13 cellular contexts compared by ENCODE assay signal in the genomic region with DNA sequence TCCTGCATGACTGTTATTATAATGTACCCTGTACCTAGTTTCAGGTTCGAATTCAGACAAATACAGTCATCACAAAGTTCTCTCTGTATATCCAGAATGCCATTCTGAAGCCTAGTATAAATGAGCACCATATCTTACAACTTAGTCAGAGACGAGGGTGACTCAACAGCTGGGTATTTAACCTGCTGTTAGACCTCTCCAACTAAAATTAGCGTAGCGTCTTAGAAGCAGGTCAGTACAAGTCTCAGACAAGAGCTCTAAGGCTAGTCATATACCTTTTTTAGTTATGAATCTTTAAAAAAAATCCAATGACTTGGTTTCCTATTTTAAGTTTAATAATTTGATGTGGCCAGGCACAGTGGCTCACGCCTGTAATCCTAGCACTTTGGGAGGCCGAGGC.
A peak's percentile ranks its signal among the peaks of the same experiment; 100 is the strongest.
DNase-seq lines count a peak whose midpoint lies in the region; FAIRE-seq and TF ChIP-seq lines count a peak whose summit lies in the region.
"Had no signal": no experiment of that assay in that cellular context is flagged by ENCODE, and none has a peak within 500 bp of the region (broad histone marks: within the 10 kb centered on the region; RNA-seq: fewer than 3 reads in every experiment).

No MANE protein-coding gene starts in this region.

- TF ChIP-seq CTCF in bronchial epithelial cell (IDR thresholded peaks at IDR 0.05; ENCODE audit: insufficient read depth, low read length, severe bottlenecking), result no peak
- no peak for TF ChIP-seq CTCF in stomach (IDR thresholded peaks at IDR 0.05)

- no peak overlapping the region for H2AFZ ChIP-seq in ACC112 (ENCODE audit: low read length, unreplicated experiment)

- FAIRE-seq in bronchial epithelial cell (lab: Jason Lieb, UNC), result no peak
- FAIRE-seq: GM12892 had no signal

- intact Hi-C loops in stomach (cut with DNase I; ENCODE audit: low total_unique reads), result no loop called here

- 64 to 88% (median 82%) methylated on average over 6 of the region's 6 CpGs for WGBS in stomach, 5 donors

- no peaks in the 10 kb centered on the region for H3K79me2 ChIP-seq in ACC112 (ENCODE audit: control insufficient read depth, insufficient read depth, low read length, unreplicated experiment)

- no peak for TF ChIP-seq EP300 in stomach (IDR thresholded peaks at IDR 0.05)

- DNase-seq in HS-27A (ENCODE audit: low read depth) (peak; percentile 87), bronchial epithelial cell (ENCODE audit: low read depth) (peak; percentile 100), kidney glomerular epithelial cell (lab: John Stamatoyannopoulos, UW) (peak; percentile 88), NCI-H187 (lab: John Stamatoyannopoulos, UW) (no peak), stomach (no peak), foreskin melanocyte (no peak)
- no peak for DNase-seq in activated CD8-positive, alpha-beta memory T cell treated with anti-CD3 and anti-CD28 coated beads, Interleukin-2, amount 50 U/mL, for 48 hours
- DNase-seq: activated naive CD8-positive, alpha-beta T cell treated with anti-CD3 and anti-CD28 coated beads, Interleukin-2, amount 10 ng/mL, durations not matched to agents 7 days and 5 days; glutamatergic neuron; NCI-H1105 treated with DMSO at 0.1 percent for 48 hours had no signal

- TF ChIP-seq POLR2A in stomach (IDR thresholded peaks at IDR 0.05), result no peak

- H3K27ac ChIP-seq in ACC112 (ENCODE audit: low read depth, low read length), result peak overlapping the region; percentile 38
- peak overlapping the region in 2 of 5 donors; percentile 31 to 61 for H3K27ac ChIP-seq in stomach
- H3K27ac ChIP-seq: BLaER1 had no signal

- no peaks in the 10 kb centered on the region for H3K9me3 ChIP-seq in stomach
- H3K9me3 ChIP-seq: BLaER1 had no signal

- H3K36me3 ChIP-seq in ACC112 (ENCODE audit: insufficient read depth, low read length) (no peaks in the 10 kb centered on the region), bronchial epithelial cell (ENCODE audit: control insufficient read depth, insufficient read depth, low read length) (no peaks in the 10 kb centered on the region), stomach (no peaks in the 10 kb centered on the region)
- H3K36me3 ChIP-seq: BLaER1 had no signal

- H3K27me3 ChIP-seq in ACC112 (ENCODE audit: insufficient read depth, low read length) (no peaks in the 10 kb centered on the region), bronchial epithelial cell (ENCODE audit: control insufficient read depth, insufficient read depth, low read length) (no peaks in the 10 kb centered on the region), stomach (no peaks in the 10 kb centered on the region)
- H3K27me3 ChIP-seq: BLaER1 had no signal

- peaks cover 46% of the 10 kb centered on the region for H3K4me1 ChIP-seq in ACC112 (ENCODE audit: control insufficient read depth, insufficient read depth, low read length, unreplicated experiment)
- peaks cover 19 to 49% (median 27%) of the 10 kb centered on the region in 4 donors for H3K4me1 ChIP-seq in stomach
- H3K4me1 ChIP-seq: BLaER1 had no signal

- H3K4me3 ChIP-seq in ACC112 (ENCODE audit: low read depth, low read length), result no peak overlapping the region
- H3K4me3 ChIP-seq in bronchial epithelial cell (ENCODE audit: low read depth, low read length), result no peak overlapping the region
- H3K4me3 ChIP-seq in stomach, result no peak overlapping the region
- H3K4me3 ChIP-seq: BLaER1 had no signal

Comparison
In these comparisons a context has a peak if more than half of its experiments do, and no peak if none do; other contexts are left out.
1. DNase-seq: peak in HS-27A (single experiment), bronchial epithelial cell (single experiment) and kidney glomerular epithelial cell (single experiment); none in NCI-H187 (0 of 2), activated CD8-positive, alpha-beta memory T cell treated with anti-CD3 and anti-CD28 coated beads, Interleukin-2, amount 50 U/mL, for 48 hours (single experiment), stomach (single experiment) and foreskin melanocyte (single experiment).